In the genomic region with DNA sequence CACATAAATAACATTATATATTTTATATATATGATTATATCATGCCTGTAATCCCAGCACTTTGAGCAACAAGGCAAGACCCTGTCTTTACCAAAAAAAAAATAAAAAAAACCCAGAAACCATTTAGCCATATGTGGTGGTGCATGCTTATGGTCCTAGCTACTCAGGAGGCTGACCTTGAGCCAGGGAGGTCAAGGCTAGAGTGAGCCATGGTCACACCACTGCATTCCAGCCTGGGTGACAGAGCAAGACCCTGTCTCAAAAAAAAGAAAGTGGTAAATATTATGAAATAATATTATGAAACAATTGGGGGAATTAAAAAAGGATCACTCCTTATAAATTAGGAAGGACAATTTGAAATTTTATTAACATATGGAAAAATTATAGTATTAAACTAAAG, we compare ENCODE assay signal across 34 cellular contexts. TPM values are rescaled to one million over a fixed set of nuclear protein-coding genes. Genes with fewer than 3 reads are reported as not detected.
"Had no signal": no experiment of that assay in that cellular context is flagged by ENCODE, and none has a peak within 500 bp of the region (broad histone marks: within the 10 kb centered on the region; RNA-seq: fewer than 3 reads in every experiment).

No MANE protein-coding gene starts in this region.

- ATAC-seq: activated naive CD4-positive, alpha-beta T cell treated with anti-CD3 and anti-CD28 coated beads, Interleukin-2, amount 50 U/mL, for 72 hours; activated naive CD8-positive, alpha-beta T cell treated with anti-CD3 and anti-CD28 coated beads, Interleukin-2, amount 50 U/mL, for 24 hours; activated T-cell treated with anti-CD3 and anti-CD28 coated beads, Interleukin-2, amount 50 U/mL, for 4 hours; activated T-cell treated with anti-CD3 and anti-CD28 coated beads, Interleukin-2, amount 50 U/mL, for 72 hours; activated T-helper 17 cell treated with anti-CD3 and anti-CD28 coated beads, Interleukin-2, amount 50 U/mL, for 72 hours; body of pancreas had no signal

- H3K36me3 ChIP-seq: adrenal gland, ascending aorta, brain microvascular endothelial cell, breast epithelium, cardiac muscle cell had no signal

- DNase-seq: activated effector memory CD4-positive, alpha-beta T cell treated with anti-CD3 and anti-CD28 coated beads, Interleukin-2, amount 50 U/mL, for 16 hours; activated effector memory CD4-positive, alpha-beta T cell treated with Interleukin-2 at 50 U/mL for 16 hours; activated gamma-delta T cell; activated gamma-delta T cell treated with Interleukin-2 at 50 U/mL for 16 hours; activated naive CD4-positive, alpha-beta T cell; activated naive CD4-positive, alpha-beta T cell treated with anti-CD3 and anti-CD28 coated beads for 36 hours; activated naive CD4-positive, alpha-beta T cell treated with anti-CD3 and anti-CD28 coated beads, Interleukin-2, amount 10 ng/mL, durations not matched to agents 7 days and 5 days; activated naive CD4-positive, alpha-beta T cell treated with anti-CD3 and anti-CD28 coated beads, Interleukin-2, amount 50 U/mL, for 16 hours; activated naive CD4-positive, alpha-beta T cell treated with Interleukin-2 at 50 U/mL for 16 hours; activated naive CD8-positive, alpha-beta T cell treated with anti-CD3 and anti-CD28 coated beads for 36 hours; activated naive CD8-positive, alpha-beta T cell treated with anti-CD3 and anti-CD28 coated beads, Interleukin-2, amount 10 ng/mL, durations not matched to agents 7 days and 5 days; activated naive CD8-positive, alpha-beta T cell treated with anti-CD3 and anti-CD28 coated beads, Interleukin-2, amount 50 U/mL, for 24 hours; activated T-cell treated with anti-CD3 and anti-CD28 coated beads, Interleukin-2, amount 50 U/mL, for 1 hour; activated T-cell treated with anti-CD3 and anti-CD28 coated beads, Interleukin-2, amount 50 U/mL, for 24 hours; activated T-cell treated with anti-CD3 and anti-CD28 coated beads, Interleukin-2, amount 50 U/mL, for 4 hours; activated T-cell treated with anti-CD3 and anti-CD28 coated beads, Interleukin-2, amount 50 U/mL, for 48 hours; activated T-cell treated with anti-CD3 and anti-CD28 coated beads, Interleukin-2, amount 50 U/mL, for 72 hours; adrenal gland; amniotic stem cell; amygdala; anterior cingulate cortex; aorta; body of pancreas; brain microvascular endothelial cell; caudate nucleus; central memory CD4-positive, alpha-beta T cell; cerebellar nuclear complex had no signal

- FAIRE-seq: astrocyte, bronchial epithelial cell had no signal

- H3K4me3 ChIP-seq: adrenal gland, ascending aorta, body of pancreas, breast epithelium, cardiac muscle cell had no signal

- H3K9me3 ChIP-seq: adrenal gland, ascending aorta, body of pancreas, breast epithelium had no signal

- H3K4me1 ChIP-seq: adrenal gland, ascending aorta, body of pancreas, breast epithelium had no signal

- H3K27ac ChIP-seq: adrenal gland, ascending aorta, body of pancreas, brain microvascular endothelial cell, breast epithelium, cardiac muscle cell had no signal

- H3K27me3 ChIP-seq: adrenal gland, ascending aorta, body of pancreas, brain microvascular endothelial cell, breast epithelium, cardiac muscle cell had no signal

RNA-seq across cellular contexts. Expression of a gene that starts 16.0 kb away (rescaled TPM):
- total RNA-seq: ascending aorta had no signal
